16 cellular contexts compared by ENCODE assay signal in genomic region chr4:182018691-182019090, GRCh38.
DNase-seq lines count a peak whose midpoint lies in the region; ATAC-seq and FAIRE-seq lines count a peak whose summit lies in the region.
"Had no signal": no experiment of that assay in that cellular context is flagged by ENCODE, and none has a peak within 500 bp of the region (broad histone marks: within the 10 kb centered on the region; RNA-seq: fewer than 3 reads in every experiment).

No MANE protein-coding gene starts in this region.

- H3K4me1 ChIP-seq in small intestine (ENCODE audit: control insufficient read depth in 2 of 2, insufficient read depth in 1 of 2, low read depth in 1 of 2, low read length in 1 of 2): no peaks in the 10 kb centered on the region
- H3K4me1 ChIP-seq: heart left ventricle had no signal

- 61 to 81% (median 81%) methylated on average over 2 of the region's 2 CpGs for WGBS in small intestine, 3 donors

- H3K27me3 ChIP-seq in small intestine (ENCODE audit: control insufficient read depth in 2 of 2, insufficient read depth in 2 of 2, low read length in 2 of 2): no peaks in the 10 kb centered on the region
- H3K27me3 ChIP-seq: heart left ventricle had no signal

- FAIRE-seq in small intestine (lab: Jason Lieb, UNC): no peak
- FAIRE-seq: endothelial cell of umbilical vein had no signal

- no peak overlapping the region for H3K4me3 ChIP-seq in small intestine (ENCODE audit: low read depth in 1 of 2, low read length in 2 of 2)
- H3K4me3 ChIP-seq: heart left ventricle, smooth muscle cell had no signal

- DNase-seq in small intestine (no peak), activated gamma-delta T cell treated with Interleukin-2 at 50 U/mL for 16 hours (no peak)
- DNase-seq in effector CD4-positive, alpha-beta T cell: no peak
- no peak for DNase-seq in stimulated activated CD4-positive, alpha-beta T cell treated with anti-CD3 and anti-CD28 coated beads, Interleukin-2, amount 100 ng/mL, for 24 hours
- DNase-seq: activated naive CD4-positive, alpha-beta T cell treated with anti-CD3 and anti-CD28 coated beads for 36 hours; EL; heart left ventricle; NCI-H510A treated with DMSO at 0.1 percent for 48 hours; T-helper 9 cell had no signal

- H3K27ac ChIP-seq in small intestine (ENCODE audit: low read depth in 1 of 2, low read length in 1 of 2): no peak overlapping the region
- H3K27ac ChIP-seq: heart left ventricle, RWPE1 had no signal

- no peaks in the 10 kb centered on the region for H3K36me3 ChIP-seq in small intestine (ENCODE audit: control insufficient read depth in 2 of 2, insufficient read depth in 2 of 2, low read length in 2 of 2)
- H3K36me3 ChIP-seq: heart left ventricle had no signal

- H3K9me3 ChIP-seq in small intestine (ENCODE audit: control insufficient read depth, low read depth): no peaks in the 10 kb centered on the region
- H3K9me3 ChIP-seq: heart left ventricle had no signal

- ATAC-seq in GM18861 (IDR thresholded peaks at IDR 0.05; ENCODE audit: unreplicated experiment) (peak; percentile 34), GM21423 (IDR thresholded peaks at IDR 0.05; ENCODE audit: unreplicated experiment) (peak; percentile 33), HG02981 (IDR thresholded peaks at IDR 0.05; ENCODE audit: unreplicated experiment) (peak; percentile 62), HG03571 (IDR thresholded peaks at IDR 0.05; ENCODE audit: unreplicated experiment) (peak; percentile 38)
- ATAC-seq: heart left ventricle had no signal
